ENCODE assay signal across 26 cellular contexts in genomic region chr2:147855977-147856376, GRCh38.
"Had no signal": no experiment of that assay in that cellular context is flagged by ENCODE, and none has a peak within 500 bp of the region (broad histone marks: within the 10 kb centered on the region; RNA-seq: fewer than 3 reads in every experiment).

No MANE protein-coding gene starts in this region.

- H3K4me3 Mint-ChIP-seq: mesothelial cell of epicardium; naive B cell; natural killer cell treated with Interleukin-12 subunit alpha and Interleukin-12 subunit beta and Interleukin-15 and Interleukin-18, amount 100 ng/mL, for 72 hours; neural progenitor cell; stimulated activated naive B cell treated with anti-CD40 and anti-IgM and Interleukin-4, amounts not matched to agents 10 μg/mL and 1 μg/mL and 100 μg/mL, for 72 hours; stimulated activated naive CD8-positive, alpha-beta T cell treated with anti-CD3 and anti-CD28 coated beads, Interleukin-15, Interleukin-2, amounts not matched to agents 100 ng/mL and 50 ng/mL, for 24 hours had no signal

- H3K9me3 ChIP-seq: esophagus squamous epithelium, mucosa of descending colon, psoas muscle, thoracic aorta, tibial nerve, upper lobe of right lung, uterus had no signal

- H3K27ac Mint-ChIP-seq: mesothelial cell of epicardium; naive B cell; natural killer cell treated with Interleukin-12 subunit alpha and Interleukin-12 subunit beta and Interleukin-15 and Interleukin-18, amount 100 ng/mL, for 72 hours; neural progenitor cell; stimulated activated naive B cell treated with anti-CD40 and anti-IgM and Interleukin-4, amounts not matched to agents 10 μg/mL and 1 μg/mL and 100 μg/mL, for 72 hours; stimulated activated naive CD8-positive, alpha-beta T cell treated with anti-CD3 and anti-CD28 coated beads, Interleukin-15, Interleukin-2, amounts not matched to agents 100 ng/mL and 50 ng/mL, for 24 hours had no signal

- H2AFZ ChIP-seq: hepatocyte, neural progenitor cell, parathyroid adenoma had no signal

- H3K27me3 ChIP-seq: esophagus squamous epithelium, hepatocyte, neural progenitor cell, tibial nerve, upper lobe of right lung, uterus had no signal

- H3K36me3 Mint-ChIP-seq: mesothelial cell of epicardium; naive B cell; natural killer cell treated with Interleukin-12 subunit alpha and Interleukin-12 subunit beta and Interleukin-15 and Interleukin-18, amount 100 ng/mL, for 72 hours; stimulated activated naive B cell treated with anti-CD40 and anti-IgM and Interleukin-4, amounts not matched to agents 10 μg/mL and 1 μg/mL and 100 μg/mL, for 72 hours had no signal

- H3K9me3 Mint-ChIP-seq: mesothelial cell of epicardium; naive B cell; natural killer cell treated with Interleukin-12 subunit alpha and Interleukin-12 subunit beta and Interleukin-15 and Interleukin-18, amount 100 ng/mL, for 72 hours; stimulated activated naive B cell treated with anti-CD40 and anti-IgM and Interleukin-4, amounts not matched to agents 10 μg/mL and 1 μg/mL and 100 μg/mL, for 72 hours; stimulated activated naive CD8-positive, alpha-beta T cell treated with anti-CD3 and anti-CD28 coated beads, Interleukin-15, Interleukin-2, amounts not matched to agents 100 ng/mL and 50 ng/mL, for 24 hours had no signal

- H3K4me1 ChIP-seq: uterus had no signal

- H3K4me2 ChIP-seq: hepatocyte, neural progenitor cell had no signal

- H3K4me3 ChIP-seq: coronary artery, esophagus squamous epithelium, hepatocyte, mucosa of descending colon, neural progenitor cell, psoas muscle, skin epidermis, thoracic aorta, tibial nerve, upper lobe of right lung, uterus had no signal

- ATAC-seq: mucosa of descending colon; natural killer cell treated with Interleukin-12 subunit alpha and Interleukin-12 subunit beta and Interleukin-15 and Interleukin-18, amount 100 ng/mL, for 72 hours; psoas muscle; right cardiac atrium; stimulated activated naive B cell treated with anti-CD40 and anti-IgM and Interleukin-4, amounts not matched to agents 10 μg/mL and 1 μg/mL and 100 μg/mL, for 72 hours; upper lobe of right lung had no signal

- H3K27ac ChIP-seq: coronary artery, esophagus squamous epithelium, hepatocyte, neural progenitor cell, parathyroid adenoma, psoas muscle, skin epidermis, thoracic aorta, tibial nerve, upper lobe of right lung, uterus had no signal

- H3K36me3 ChIP-seq: esophagus squamous epithelium, neural progenitor cell, thoracic aorta, tibial nerve, upper lobe of right lung, uterus had no signal

- H3K27me3 Mint-ChIP-seq: stimulated activated naive B cell treated with anti-CD40 and anti-IgM and Interleukin-4, amounts not matched to agents 10 μg/mL and 1 μg/mL and 100 μg/mL, for 72 hours had no signal

- DNase-seq: dermis blood vessel endothelial cell; effector memory CD4-positive, alpha-beta T cell; erythroblast; esophagus squamous epithelium; head of caudate nucleus; kidney; mesenchymal stem cell; mucosa of descending colon; naive B cell; psoas muscle; right cardiac atrium; stimulated activated CD4-positive, alpha-beta T cell treated with anti-CD3 and anti-CD28 coated beads, Interleukin-15, amount 100 ng/mL, for 24 hours; stimulated activated CD4-positive, alpha-beta T cell treated with anti-CD3 and anti-CD28 coated beads, Interleukin-2, amount 100 ng/mL, for 48 hours; stimulated activated naive B cell treated with anti-CD40 and anti-IgM and Interleukin-4, amounts not matched to agents 10 μg/mL and 1 μg/mL and 100 μg/mL, for 72 hours; upper lobe of right lung; uterus had no signal
